ENCODE assay signal across 10 cellular contexts in genomic region chr13:42333613-42334328, GRCh38.
A peak's percentile ranks its signal among the peaks of the same experiment; 100 is the strongest.
DNase-seq lines count a peak whose midpoint lies in the region; ATAC-seq, FAIRE-seq and TF ChIP-seq lines count a peak whose summit lies in the region.
"Had no signal": no experiment of that assay in that cellular context is flagged by ENCODE, and none has a peak within 500 bp of the region (broad histone marks: within the 10 kb centered on the region; RNA-seq: fewer than 3 reads in every experiment).

No MANE protein-coding gene starts in this region.

- peak; percentile 95 for FAIRE-seq in GM18507 (lab: Jason Lieb, UNC)
- FAIRE-seq: islet of Langerhans had no signal

- peak overlapping the region; percentile 10 for H3K27ac Mint-ChIP-seq in stimulated activated naive B cell treated with anti-CD40 and anti-IgM and Interleukin-4, amounts not matched to agents 10 μg/mL and 1 μg/mL and 100 μg/mL, for 72 hours

- peak; percentile 73 for ATAC-seq in HG03342 (IDR thresholded peaks at IDR 0.05; ENCODE audit: unreplicated experiment)
- ATAC-seq in stimulated activated naive B cell treated with anti-CD40 and anti-IgM and Interleukin-4, amounts not matched to agents 10 μg/mL and 1 μg/mL and 100 μg/mL, for 72 hours (replicated peaks) = peak; percentile 69 to 81

- no peaks in the 10 kb centered on the region for H3K9me3 ChIP-seq in sigmoid colon

- H3K27me3 Mint-ChIP-seq in stimulated activated naive B cell treated with anti-CD40 and anti-IgM and Interleukin-4, amounts not matched to agents 10 μg/mL and 1 μg/mL and 100 μg/mL, for 72 hours = no peaks in the 10 kb centered on the region
- H3K27me3 Mint-ChIP-seq: IgD-negative memory B cell had no signal

- peaks cover 0 to 7% of the 10 kb centered on the region in 2 donors for H3K36me3 Mint-ChIP-seq in stimulated activated naive B cell treated with anti-CD40 and anti-IgM and Interleukin-4, amounts not matched to agents 10 μg/mL and 1 μg/mL and 100 μg/mL, for 72 hours

- no peak for TF ChIP-seq POLR2A in sigmoid colon (IDR thresholded peaks at IDR 0.05)

- no peak for TF ChIP-seq EP300 in sigmoid colon (IDR thresholded peaks at IDR 0.05)

- H3K36me3 ChIP-seq in sigmoid colon = no peaks in the 10 kb centered on the region

- 75 to 80% methylated on average over 12 of the region's 12 CpGs for WGBS in sigmoid colon, 2 donors

- peaks cover 0 to 1% of the 10 kb centered on the region in 2 donors for H3K9me3 Mint-ChIP-seq in stimulated activated naive B cell treated with anti-CD40 and anti-IgM and Interleukin-4, amounts not matched to agents 10 μg/mL and 1 μg/mL and 100 μg/mL, for 72 hours
- H3K9me3 Mint-ChIP-seq: IgD-negative memory B cell had no signal

- peaks cover 16 to 26% of the 10 kb centered on the region in 2 donors for H3K4me1 Mint-ChIP-seq in stimulated activated naive B cell treated with anti-CD40 and anti-IgM and Interleukin-4, amounts not matched to agents 10 μg/mL and 1 μg/mL and 100 μg/mL, for 72 hours

- H3K27me3 ChIP-seq in sigmoid colon = no peaks in the 10 kb centered on the region

- H3K27ac ChIP-seq in sigmoid colon = no peak overlapping the region

- intact Hi-C loops in sigmoid colon (cut with DNase I) = no loop called here

- H3K4me3 ChIP-seq in AG10803 (ENCODE audit: low read length) (no peak overlapping the region), foreskin fibroblast (ENCODE audit: low read depth in 1 of 2, low read length in 2 of 2) (no peak overlapping the region), sigmoid colon (no peak overlapping the region)

- DNase-seq in AG10803 (ENCODE audit: low read depth) = peak; percentile 9
- DNase-seq in GM18507 (ENCODE audit: extremely low spot score, insufficient read length, low read depth) = peak; percentile 36
- peak; percentile 50 for DNase-seq in SW480 (ENCODE audit: low spot score)
- DNase-seq in foreskin fibroblast = peak in 1 of 2 donors; percentile 42
- DNase-seq in stimulated activated naive B cell treated with anti-CD40 and anti-IgM and Interleukin-4, amounts not matched to agents 10 μg/mL and 1 μg/mL and 100 μg/mL, for 72 hours = no peak
- DNase-seq in stimulated activated CD4-positive, alpha-beta T cell treated with anti-CD3 and anti-CD28 coated beads, Interleukin-12 subunit alpha, Interleukin-12 subunit beta, amount 100 ng/mL, for 4 hours = no peak
- no peak for DNase-seq in sigmoid colon

- H3K4me3 Mint-ChIP-seq in stimulated activated naive B cell treated with anti-CD40 and anti-IgM and Interleukin-4, amounts not matched to agents 10 μg/mL and 1 μg/mL and 100 μg/mL, for 72 hours = no peak overlapping the region

- no peaks in the 10 kb centered on the region for H3K4me1 ChIP-seq in sigmoid colon

- TF ChIP-seq CTCF in AG10803 (conservative IDR thresholded peaks at IDR 0.05; ENCODE audit: low read length) (peak; percentile 42), foreskin fibroblast (IDR thresholded peaks at IDR 0.05; ENCODE audit: low read depth, low read length) (peak; percentile 35), sigmoid colon (IDR thresholded peaks at IDR 0.05) (peak in 1 of 4 experiments; percentile 5)

Comparison
In these comparisons a context has a peak if more than half of its experiments do, and no peak if none do; other contexts are left out.
1. DNase-seq: peak in AG10803 (single experiment), GM18507 (single experiment) and SW480 (single experiment); none in stimulated activated naive B cell treated with anti-CD40 and anti-IgM and Interleukin-4, amounts not matched to agents 10 μg/mL and 1 μg/mL and 100 μg/mL, for 72 hours (single experiment), stimulated activated CD4-positive, alpha-beta T cell treated with anti-CD3 and anti-CD28 coated beads, Interleukin-12 subunit alpha, Interleukin-12 subunit beta, amount 100 ng/mL, for 4 hours (single experiment) and sigmoid colon (single experiment).